13 cellular contexts compared by ENCODE assay signal in genomic region chr17:74767111-74767516, GRCh38. TPM values are rescaled to one million over a fixed set of nuclear protein-coding genes. Genes with fewer than 3 reads are reported as not detected.
DNase-seq lines count a peak whose midpoint lies in the region; ATAC-seq and TF ChIP-seq lines count a peak whose summit lies in the region.
"Had no signal": no experiment of that assay in that cellular context is flagged by ENCODE, and none has a peak within 500 bp of the region (broad histone marks: within the 10 kb centered on the region; RNA-seq: fewer than 3 reads in every experiment).

No MANE protein-coding gene starts in this region.

- H3K9me3 Mint-ChIP-seq in activated CD8-positive, alpha-beta T cell treated with anti-CD3 and anti-CD28 coated beads for 36 hours: no peaks in the 10 kb centered on the region
- H3K9me3 Mint-ChIP-seq in activated CD8-positive, alpha-beta T cell treated with anti-CD3 and anti-CD28 coated beads, Interleukin-2, amount 10 ng/mL, durations not matched to agents 7 days and 5 days (ENCODE audit: insufficient read depth): no peaks in the 10 kb centered on the region
- H3K9me3 Mint-ChIP-seq in type B pancreatic cell: no peaks in the 10 kb centered on the region

- peaks cover 39% of the 10 kb centered on the region for H3K36me3 Mint-ChIP-seq in activated CD8-positive, alpha-beta T cell treated with anti-CD3 and anti-CD28 coated beads for 36 hours (ENCODE audit: low read depth)
- peaks cover 60% of the 10 kb centered on the region for H3K36me3 Mint-ChIP-seq in activated CD8-positive, alpha-beta T cell treated with anti-CD3 and anti-CD28 coated beads, Interleukin-2, amount 10 ng/mL, durations not matched to agents 7 days and 5 days (ENCODE audit: low read depth)
- no peaks in the 10 kb centered on the region for H3K36me3 Mint-ChIP-seq in type B pancreatic cell

- H3K27ac Mint-ChIP-seq in activated CD8-positive, alpha-beta T cell treated with anti-CD3 and anti-CD28 coated beads for 36 hours: peak overlapping the region; percentile 5
- no peak overlapping the region for H3K27ac Mint-ChIP-seq in activated CD8-positive, alpha-beta T cell treated with anti-CD3 and anti-CD28 coated beads, Interleukin-2, amount 10 ng/mL, durations not matched to agents 7 days and 5 days
- no peak overlapping the region for H3K27ac Mint-ChIP-seq in type B pancreatic cell

- no peak for TF ChIP-seq CTCF in activated CD8-positive, alpha-beta T cell treated with anti-CD3 and anti-CD28 coated beads for 36 hours (IDR thresholded peaks at IDR 0.05)
- no peak for TF ChIP-seq CTCF in type B pancreatic cell (conservative IDR thresholded peaks at IDR 0.05)
- no peak for TF ChIP-seq CTCF in psoas muscle (IDR thresholded peaks at IDR 0.05)

- CTCF ChIA-PET in activated CD8-positive, alpha-beta T cell treated with anti-CD3 and anti-CD28 coated beads for 36 hours (lab: Charles Lee): interaction anchor here (1.0 to 1.1 kb wide), 3 partner anchors 8 to 110 kb away, joined by 3 to 6 read pairs (median 3); no protein-coding TSS in a partner anchor
- CTCF ChIA-PET in activated CD8-positive, alpha-beta T cell treated with anti-CD3 and anti-CD28 coated beads, Interleukin-2, amount 10 ng/mL, durations not matched to agents 7 days and 5 days (lab: Charles Lee): interaction anchor here (1.7 kb wide), 1 partner anchor 30 kb away, joined by 7 read pairs; the partner anchor contains the start of gene RAB37

- peaks cover 18% of the 10 kb centered on the region for H3K4me1 Mint-ChIP-seq in activated CD8-positive, alpha-beta T cell treated with anti-CD3 and anti-CD28 coated beads for 36 hours (ENCODE audit: low read depth)
- peaks cover 30% of the 10 kb centered on the region for H3K4me1 Mint-ChIP-seq in activated CD8-positive, alpha-beta T cell treated with anti-CD3 and anti-CD28 coated beads, Interleukin-2, amount 10 ng/mL, durations not matched to agents 7 days and 5 days (ENCODE audit: low read depth)
- H3K4me1 Mint-ChIP-seq in type B pancreatic cell (ENCODE audit: unreplicated experiment): peaks cover 27% of the 10 kb centered on the region

- DNase-seq in activated CD8-positive, alpha-beta T cell treated with anti-CD3 and anti-CD28 coated beads for 36 hours: no peak
- no peak for DNase-seq in activated CD8-positive, alpha-beta T cell treated with anti-CD3 and anti-CD28 coated beads, Interleukin-2, amount 10 ng/mL, durations not matched to agents 7 days and 5 days
- peak; percentile 33 for DNase-seq in cerebellar cortex (ENCODE audit: low spot score)
- DNase-seq in midbrain (lab: John Stamatoyannopoulos, UW): peak; percentile 94
- no peak for DNase-seq in type B pancreatic cell (ENCODE audit: extremely low spot score, unreplicated experiment)
- DNase-seq in psoas muscle: no peak
- DNase-seq: KG1, NCI-H2029, SIG-M5 had no signal

- peak overlapping the region; percentile 93 for H3K27ac ChIP-seq in temporal lobe (ENCODE audit: low read depth, low read length)
- H3K27ac ChIP-seq in psoas muscle: no peak overlapping the region

- no peaks in the 10 kb centered on the region for H3K9me3 ChIP-seq in psoas muscle

- POLR2A ChIA-PET in activated CD8-positive, alpha-beta T cell treated with anti-CD3 and anti-CD28 coated beads for 36 hours (lab: Charles Lee): interaction anchor here (1.0 to 1.5 kb wide), 2 partner anchors 16 to 23 kb away, joined by 4 to 6 read pairs; no protein-coding TSS in a partner anchor
- POLR2A ChIA-PET in activated CD8-positive, alpha-beta T cell treated with anti-CD3 and anti-CD28 coated beads, Interleukin-2, amount 10 ng/mL, durations not matched to agents 7 days and 5 days (lab: Charles Lee): interaction anchor here (0.8 kb wide), 1 partner anchor 8 kb away, joined by 5 read pairs; no protein-coding TSS in a partner anchor

- H3K27me3 ChIP-seq in psoas muscle (ENCODE audit: insufficient read depth in 3 of 3, low read length in 2 of 3): no peaks in the 10 kb centered on the region

- intact Hi-C loops in activated CD8-positive, alpha-beta T cell treated with anti-CD3 and anti-CD28 coated beads for 36 hours (cut with micrococcal nuclease): no loop called here
- intact Hi-C loops in psoas muscle (cut with DNase I): no loop called here

- H3K4me3 ChIP-seq in psoas muscle: no peak overlapping the region

- peaks cover 10% of the 10 kb centered on the region for H3K4me1 ChIP-seq in psoas muscle

- H3K36me3 ChIP-seq in psoas muscle (ENCODE audit: insufficient read depth in 1 of 2, low read depth in 1 of 2): peaks cover 3 to 29% of the 10 kb centered on the region in 2 donors

- WGBS in psoas muscle, 3 donors: 58 to 83% (median 61%) methylated on average over 8 to 10 of the region's 10 CpGs

- H3K4me3 Mint-ChIP-seq in activated CD8-positive, alpha-beta T cell treated with anti-CD3 and anti-CD28 coated beads for 36 hours: no peak overlapping the region
- H3K4me3 Mint-ChIP-seq in activated CD8-positive, alpha-beta T cell treated with anti-CD3 and anti-CD28 coated beads, Interleukin-2, amount 10 ng/mL, durations not matched to agents 7 days and 5 days: no peak overlapping the region
- H3K4me3 Mint-ChIP-seq in type B pancreatic cell: no peak overlapping the region

- ATAC-seq in activated CD8-positive, alpha-beta T cell treated with anti-CD3 and anti-CD28 coated beads for 36 hours: no peak
- ATAC-seq in activated CD8-positive, alpha-beta T cell treated with anti-CD3 and anti-CD28 coated beads, Interleukin-2, amount 10 ng/mL, durations not matched to agents 7 days and 5 days: no peak
- ATAC-seq in HG03039 (IDR thresholded peaks at IDR 0.05; ENCODE audit: unreplicated experiment): no peak
- ATAC-seq in psoas muscle: no peak

- no peaks in the 10 kb centered on the region for H3K27me3 Mint-ChIP-seq in activated CD8-positive, alpha-beta T cell treated with anti-CD3 and anti-CD28 coated beads for 36 hours
- H3K27me3 Mint-ChIP-seq in activated CD8-positive, alpha-beta T cell treated with anti-CD3 and anti-CD28 coated beads, Interleukin-2, amount 10 ng/mL, durations not matched to agents 7 days and 5 days (ENCODE audit: low read depth): no peaks in the 10 kb centered on the region
- no peaks in the 10 kb centered on the region for H3K27me3 Mint-ChIP-seq in type B pancreatic cell

RNA-seq across cellular contexts. Expression of gene NAT9, which starts 9.0 kb away (rescaled TPM):
- total RNA-seq in activated CD8-positive, alpha-beta T cell treated with anti-CD3 and anti-CD28 coated beads for 36 hours: 10 to 100 TPM; 35.5 to 42.4 TPM
- total RNA-seq in activated CD8-positive, alpha-beta T cell treated with anti-CD3 and anti-CD28 coated beads, Interleukin-2, amount 10 ng/mL, durations not matched to agents 7 days and 5 days: 10 to 100 TPM; 28.3 to 30.7 TPM
- total RNA-seq in temporal lobe: 12.5 TPM
- 54.7 and 67.2 TPM in 2 replicates for total RNA-seq in type B pancreatic cell (ENCODE audit: low replicate concordance)
- total RNA-seq in psoas muscle: 10 to 100 TPM; 15.2 to 32.8 (median 19.9) TPM
- 10 to 100 TPM; 25.8 to 52.5 (median 25.8) TPM for polyA plus RNA-seq in psoas muscle

RNA-seq across cellular contexts. Expression of gene NHERF1, which starts 18.7 kb away (rescaled TPM):
- total RNA-seq in activated CD8-positive, alpha-beta T cell treated with anti-CD3 and anti-CD28 coated beads for 36 hours: 100 to 1,000 TPM; 143 to 150 TPM
- total RNA-seq in activated CD8-positive, alpha-beta T cell treated with anti-CD3 and anti-CD28 coated beads, Interleukin-2, amount 10 ng/mL, durations not matched to agents 7 days and 5 days: 100 to 1,000 TPM; 286 to 296 TPM
- total RNA-seq in temporal lobe: 6.9 TPM
- 86.9 and 157 TPM in 2 replicates for total RNA-seq in type B pancreatic cell (ENCODE audit: low replicate concordance)
- total RNA-seq in psoas muscle: 10 to 100 TPM in 1 of 4 donors, 1 to 10 TPM in 3; 3.9 to 16.6 (median 4.9) TPM
- 10 to 100 TPM in 1 of 3 donors, 1 to 10 TPM in 2; 2.4 to 37.1 (median 3.1) TPM for polyA plus RNA-seq in psoas muscle

RNA-seq across cellular contexts. Expression of gene RAB37, which starts 30.1 kb away (rescaled TPM):
- total RNA-seq in activated CD8-positive, alpha-beta T cell treated with anti-CD3 and anti-CD28 coated beads for 36 hours: 1 to 10 TPM; 6.6 to 6.7 TPM
- 10 to 100 TPM; 19.1 to 19.6 TPM for total RNA-seq in activated CD8-positive, alpha-beta T cell treated with anti-CD3 and anti-CD28 coated beads, Interleukin-2, amount 10 ng/mL, durations not matched to agents 7 days and 5 days
- total RNA-seq in temporal lobe (0.49 TPM), type B pancreatic cell (ENCODE audit: low replicate concordance) (3.4 and 4.2 TPM in 2 replicates), psoas muscle (under 1 TPM; 0.62 to 0.78 (median 0.67) TPM)
- polyA plus RNA-seq in psoas muscle: under 1 TPM; 0.69 to 0.82 (median 0.75) TPM
- total RNA-seq: A172, endothelial cell of umbilical vein had no signal

RNA-seq across cellular contexts. Expression of gene CD300LF, which starts 54.4 kb away (rescaled TPM):
- not detected for total RNA-seq in activated CD8-positive, alpha-beta T cell treated with anti-CD3 and anti-CD28 coated beads for 36 hours
- total RNA-seq in activated CD8-positive, alpha-beta T cell treated with anti-CD3 and anti-CD28 coated beads, Interleukin-2, amount 10 ng/mL, durations not matched to agents 7 days and 5 days: not detected
- total RNA-seq in temporal lobe (0.25 TPM), type B pancreatic cell (ENCODE audit: low replicate concordance) (0.19 TPM in 1 of 2 replicates, not detected in the other), psoas muscle (under 1 TPM in 2 of 4 donors, not detected in 2; 0.32 to 0.39 TPM)
- polyA plus RNA-seq in psoas muscle: under 1 TPM in 2 of 3 donors, not detected in 1; 0.09 to 0.16 TPM
- total RNA-seq: A172, endothelial cell of umbilical vein had no signal
- polyA plus RNA-seq: endothelial cell of umbilical vein had no signal

Comparison
In these comparisons a context has a peak if more than half of its experiments do, and no peak if none do; other contexts are left out.
1. DNase-seq: peak in cerebellar cortex (single experiment) and midbrain (single experiment); none in activated CD8-positive, alpha-beta T cell treated with anti-CD3 and anti-CD28 coated beads for 36 hours (single experiment), activated CD8-positive, alpha-beta T cell treated with anti-CD3 and anti-CD28 coated beads, Interleukin-2, amount 10 ng/mL, durations not matched to agents 7 days and 5 days (single experiment), type B pancreatic cell (single experiment) and psoas muscle (0 of 2).